In genomic region chr10:73577788-73578187, GRCh38 we compare ENCODE assay signal across 11 cellular contexts. TPM values are rescaled to one million over a fixed set of nuclear protein-coding genes. Genes with fewer than 3 reads are reported as not detected.
DNase-seq lines count a peak whose midpoint lies in the region; ATAC-seq and TF ChIP-seq lines count a peak whose summit lies in the region.
"Had no signal": no experiment of that assay in that cellular context is flagged by ENCODE, and none has a peak within 500 bp of the region (broad histone marks: within the 10 kb centered on the region; RNA-seq: fewer than 3 reads in every experiment).

No MANE protein-coding gene starts in this region.

- H3K27me3 ChIP-seq in IMR-90 (ENCODE audit: control insufficient read depth, insufficient read depth, low read length) (no peaks in the 10 kb centered on the region), smooth muscle cell (ENCODE audit: low read depth) (no peaks in the 10 kb centered on the region), Peyer's patch (no peaks in the 10 kb centered on the region)

- intact Hi-C loops in IMR-90 (cut with micrococcal nuclease) (no loop called here), left colon (cut with DNase I, micrococcal nuclease) (no loop called here)

- no peak overlapping the region for H3K4me2 ChIP-seq in IMR-90 (ENCODE audit: low read depth, low read length)
- no peak overlapping the region for H3K4me2 ChIP-seq in smooth muscle cell

- peak; percentile 24 for ATAC-seq in IMR-90 (ENCODE audit: low read depth)
- ATAC-seq in left colon = peak; percentile 49
- ATAC-seq in GM19023 (IDR thresholded peaks at IDR 0.05; ENCODE audit: unreplicated experiment) = no peak
- ATAC-seq in GM18498 (IDR thresholded peaks at IDR 0.05; ENCODE audit: unreplicated experiment) = no peak

- H3K36me3 ChIP-seq in IMR-90 (ENCODE audit: control insufficient read depth, insufficient read depth, low read length) = no peaks in the 10 kb centered on the region
- no peaks in the 10 kb centered on the region for H3K36me3 ChIP-seq in smooth muscle cell (ENCODE audit: low read depth)
- H3K36me3 ChIP-seq in Peyer's patch = no peaks in the 10 kb centered on the region

- peaks cover 0 to 5% of the 10 kb centered on the region in 2 experiments; a peak in 3 of 4 replicates for H3K79me1 ChIP-seq in IMR-90 (ENCODE audit: low read depth in 1 of 2, low read length in 2 of 2)

- H3K14ac ChIP-seq in IMR-90 (replicated peaks; ENCODE audit: low read depth, low read length) = no peak overlapping the region

- no peak overlapping the region for H2AFZ ChIP-seq in IMR-90 (replicated peaks; ENCODE audit: low read length, poor library complexity)
- no peak overlapping the region for H2AFZ ChIP-seq in smooth muscle cell (ENCODE audit: low read depth)

- dilution Hi-C loops in IMR-90 (cut with HindIII; ENCODE audit: low sequenced_read_pairs, unreplicated experiment) = no loop called here

- no peak for TF ChIP-seq POLR2A in IMR-90 (IDR thresholded peaks at IDR 0.05; ENCODE audit: low read depth, low read length)
- TF ChIP-seq POLR2A in Peyer's patch (IDR thresholded peaks at IDR 0.05) = no peak

- no peak overlapping the region for H2AK9ac ChIP-seq in IMR-90 (replicated peaks; ENCODE audit: low read depth, low read length, poor library complexity)

- H2BK15ac ChIP-seq in IMR-90 (ENCODE audit: low read depth, low read length) = no peak overlapping the region

- H3K9ac ChIP-seq in IMR-90 (ENCODE audit: low read depth, low read length) (no peak overlapping the region), smooth muscle cell (ENCODE audit: low read depth) (no peak overlapping the region)

- H2BK120ac ChIP-seq in IMR-90 (ENCODE audit: low read depth, low read length) = no peak overlapping the region

- no peaks in the 10 kb centered on the region for H4K20me1 ChIP-seq in IMR-90 (ENCODE audit: insufficient read depth, low read length)
- no peaks in the 10 kb centered on the region for H4K20me1 ChIP-seq in smooth muscle cell (ENCODE audit: low read depth)

- TF ChIP-seq RAD21 in IMR-90 (IDR thresholded peaks at IDR 0.05; ENCODE audit: low read length) = no peak

- H3K18ac ChIP-seq in IMR-90 (ENCODE audit: low read depth, low read length) = no peak overlapping the region

- no peak overlapping the region for H2BK5ac ChIP-seq in IMR-90 (ENCODE audit: low read depth, low read length, poor library complexity, severe bottlenecking)

- TF ChIP-seq CTCF in IMR-90 (conservative IDR thresholded peaks at IDR 0.05; ENCODE audit: low read depth, low read length) = no peak
- no peak for TF ChIP-seq CTCF in smooth muscle cell (IDR thresholded peaks at IDR 0.05; ENCODE audit: borderline replicate concordance, insufficient read depth, poor library complexity, severe bottlenecking)
- no peak for TF ChIP-seq CTCF in Peyer's patch (IDR thresholded peaks at IDR 0.05)

- H3K4ac ChIP-seq in IMR-90 (ENCODE audit: low read depth, low read length) = no peak overlapping the region

- H3K56ac ChIP-seq in IMR-90 (ENCODE audit: extremely low read depth, insufficient read depth, low read length) = no peak overlapping the region

- no peak overlapping the region for H3K27ac ChIP-seq in IMR-90 (ENCODE audit: insufficient read depth, low read length)
- H3K27ac ChIP-seq in cingulate gyrus (ENCODE audit: low read depth, low read length) = peak overlapping the region; percentile 44
- peak overlapping the region; percentile 74 for H3K27ac ChIP-seq in smooth muscle cell (ENCODE audit: low read depth)
- peak overlapping the region in 2 of 4 donors; percentile 34 to 65 for H3K27ac ChIP-seq in Peyer's patch

- POLR2A ChIA-PET in IMR-90 (lab: Charles Lee; ENCODE audit: unreplicated experiment) (no interaction called here), HEK293T (lab: Yijun Ruan, JAX) (interaction anchor here (0.9 kb wide), 1 partner anchor 13 kb away, joined by 3 read pairs; the partner anchor contains the start of gene USP54)

- H3K9me3 ChIP-seq in IMR-90 (ENCODE audit: control insufficient read depth, insufficient read depth, low read length) (no peaks in the 10 kb centered on the region), smooth muscle cell (replicated peaks; ENCODE audit: low read depth) (no peaks in the 10 kb centered on the region), Peyer's patch (no peaks in the 10 kb centered on the region)

- BruUV-seq in IMR-90 (replicated peaks; lab: Mats Ljungman, UMichigan) = no TSS peak

- no peak overlapping the region for H4K91ac ChIP-seq in IMR-90 (ENCODE audit: insufficient read depth, low read depth, low read length)

- no peak overlapping the region for H4K8ac ChIP-seq in IMR-90 (ENCODE audit: low read depth in 2 of 2, low read length in 2 of 2)

- H3K4me1 ChIP-seq in IMR-90 (ENCODE audit: control insufficient read depth, insufficient read depth, low read length) = peaks cover 2% of the 10 kb centered on the region; the same call in 1 of the 2 replicates
- peaks cover 15% of the 10 kb centered on the region for H3K4me1 ChIP-seq in smooth muscle cell (ENCODE audit: low read depth)
- peaks cover 0 to 38% (median 0%) of the 10 kb centered on the region in 4 donors for H3K4me1 ChIP-seq in Peyer's patch

- no peaks in the 10 kb centered on the region for H3K9me1 ChIP-seq in IMR-90 (ENCODE audit: insufficient read depth, low read length)

- no peaks in the 10 kb centered on the region for H3K79me2 ChIP-seq in smooth muscle cell (ENCODE audit: low read depth)

- H3K4me3 ChIP-seq in IMR-90 (ENCODE audit: insufficient read depth, low read depth, low read length) = no peak overlapping the region
- no peak overlapping the region for H3K4me3 ChIP-seq in smooth muscle cell
- H3K4me3 ChIP-seq in Peyer's patch = no peak overlapping the region

- no CpG with 5 or more reads among the region's 1 CpG for WGBS in IMR-90 (ENCODE audit: extremely low coverage in 2 of 2, insufficient read length in 1 of 2), 2 experiments
- WGBS in smooth muscle cell (ENCODE audit: low lambda C conversion rate) = 65% methylated on average over 1 of the region's 1 CpG

- peak; percentile 59 for DNase-seq in IMR-90
- DNase-seq in left colon = peak; percentile 30 to 81
- no peak for DNase-seq in smooth muscle cell (lab: John Stamatoyannopoulos, UW; ENCODE audit: unreplicated experiment)
- no peak for DNase-seq in HEK293T (ENCODE audit: extremely low spot score)
- DNase-seq in Peyer's patch = no peak
- DNase-seq: activated CD4-positive, alpha-beta T cell treated with anti-CD3 and anti-CD28 coated beads for 48 hours; cerebellar nuclear complex; NCI-H226 had no signal

- no peak overlapping the region for H2BK20ac ChIP-seq in IMR-90 (ENCODE audit: low read depth, low read length)

- no peak overlapping the region for H4K5ac ChIP-seq in IMR-90 (ENCODE audit: low read depth, low read length)

- H2AK5ac ChIP-seq in IMR-90 (ENCODE audit: low read depth, low read length) = no peak overlapping the region

- in situ Hi-C loops in IMR-90 (cut with MboI; ENCODE audit: low sequenced_read_pairs) = no loop called here

- no peak overlapping the region for H3K23ac ChIP-seq in IMR-90 (ENCODE audit: low read depth, low read length)

- no peaks in the 10 kb centered on the region for H3F3A ChIP-seq in smooth muscle cell (ENCODE audit: low read depth)

- CTCF ChIA-PET in IMR-90 (lab: Yijun Ruan, JAX) = no interaction called here
- CTCF ChIA-PET in HEK293T (lab: Yijun Ruan, JAX) = interaction anchor here (1.0 kb wide), 1 partner anchor 9 kb away, joined by 4 read pairs; no protein-coding TSS in a partner anchor

TF ChIP-seq in IMR-90, 13 proteins besides CTCF, POLR2A, EP300 and RAD21 (continues in another document):
- no peak for TF ChIP-seq RFX5 (IDR thresholded peaks at IDR 0.05; ENCODE audit: low read depth, low read length)
- no peak for TF ChIP-seq ELK1 (IDR thresholded peaks at IDR 0.05; ENCODE audit: borderline replicate concordance, low read depth, low read length)
- TF ChIP-seq CEBPB (IDR thresholded peaks at IDR 0.05; ENCODE audit: low read depth, low read length) = no peak
- no peak for TF ChIP-seq FOS (IDR thresholded peaks at IDR 0.05; ENCODE audit: low read depth, low read length)
- no peak for TF ChIP-seq SMC3 (IDR thresholded peaks at IDR 0.05; ENCODE audit: low read depth, low read length)
- TF ChIP-seq NFE2L2 (IDR thresholded peaks at IDR 0.05; ENCODE audit: low read depth, low read length) = no peak
- TF ChIP-seq BHLHE40 (IDR thresholded peaks at IDR 0.05; ENCODE audit: low read depth, low read length) = no peak

TF ChIP-seq in HEK293T, 16 proteins besides CTCF, POLR2A, EP300 and RAD21:
- TF ChIP-seq NFRKB (IDR thresholded peaks at IDR 0.05) (no peak), PKNOX1 (IDR thresholded peaks at IDR 0.05) (no peak), BHLHE40 (IDR thresholded peaks at IDR 0.05; ENCODE audit: borderline replicate concordance) (no peak), LEF1 (IDR thresholded peaks at IDR 0.05; ENCODE audit: borderline replicate concordance) (no peak)

RNA-seq across cellular contexts. Expression of gene USP54, which starts 13.4 kb away (rescaled TPM):
- total RNA-seq in IMR-90 (2012; rRNA removed) (7.9 and 8.9 TPM in 2 replicates), left colon (100 to 1,000 TPM; 111 to 121 TPM), smooth muscle cell (8.2 and 10.2 TPM in 2 replicates), Peyer's patch (10 to 100 TPM; 41.0 to 65.1 (median 50.5) TPM)
- polyA plus RNA-seq in IMR-90 (2012; rRNA removed) (4.0 and 4.5 TPM in 2 replicates), smooth muscle cell (3.1 and 6.8 TPM in 2 replicates)
- 1.1 and 1.8 TPM in 2 replicates for polyA plus RNA-seq in IMR-90 (2012; cell fraction: cytosol; rRNA removed)
- polyA plus RNA-seq in IMR-90 (2012; cell fraction: nucleus; rRNA removed; ENCODE audit: low replicate concordance) = 4.1 and 7.2 TPM in 2 replicates

Comparison
In these comparisons a context has a peak if more than half of its experiments do, and no peak if none do; other contexts are left out.
1. ATAC-seq: peak in IMR-90 (single experiment) and left colon (single experiment); none in GM19023 (single experiment) and GM18498 (single experiment).
2. DNase-seq: peak in IMR-90 (single experiment) and left colon (2 of 2); none in smooth muscle cell (single experiment), HEK293T (single experiment) and Peyer's patch (0 of 3).